ENCODE assay signal across 9 cellular contexts in genomic region chr1:25744140-25744581, GRCh38. TPM values are rescaled to one million over a fixed set of nuclear protein-coding genes. Genes with fewer than 3 reads are reported as not detected.
DNase-seq lines count a peak whose midpoint lies in the region; ATAC-seq and TF ChIP-seq lines count a peak whose summit lies in the region.
"Had no signal": no experiment of that assay in that cellular context is flagged by ENCODE, and none has a peak within 500 bp of the region (broad histone marks: within the 10 kb centered on the region; RNA-seq: fewer than 3 reads in every experiment).

No MANE protein-coding gene starts in this region.

- H3K27ac Mint-ChIP-seq in naive thymus-derived CD4-positive, alpha-beta T cell: peak overlapping the region in 7 of 9 donors; percentile 66 to 90 (median 77)
- no peak overlapping the region for H3K27ac Mint-ChIP-seq in natural killer cell

- 28 to 39% methylated on average over 7 of the region's 8 CpGs for WGBS in esophagus squamous epithelium, 2 donors
- no CpG with 5 or more reads among the region's 8 CpGs for WGBS in neuronal stem cell (ENCODE audit: extremely low coverage in 2 of 2, insufficient read length in 2 of 2, insufficient replicate concordance in 1 of 2), 2 donors

- H3K9me3 Mint-ChIP-seq in naive thymus-derived CD4-positive, alpha-beta T cell: peaks cover 0 to 1% (median 0%) of the 10 kb centered on the region in 11 donors
- H3K9me3 Mint-ChIP-seq in natural killer cell: no peaks in the 10 kb centered on the region

- POLR2A ChIA-PET in Panc1 (lab: Charles Lee): interaction anchor here (0.6 kb wide), 1 partner anchor 14 kb away, joined by 5 read pairs; no protein-coding TSS in a partner anchor
- POLR2A ChIA-PET in naive thymus-derived CD4-positive, alpha-beta T cell (lab: Charles Lee): interaction anchor here (1.3 kb wide), 1 partner anchor 89 kb away, joined by 3 read pairs; no protein-coding TSS in a partner anchor

- H3K14ac ChIP-seq in neuronal stem cell (ENCODE audit: low read length): no peak overlapping the region

- TF ChIP-seq POLR2A in esophagus squamous epithelium (IDR thresholded peaks at IDR 0.05): no peak
- TF ChIP-seq POLR2A in erythroblast (IDR thresholded peaks at IDR 0.05; ENCODE audit: low read length): no peak

- H2BK12ac ChIP-seq in neuronal stem cell (ENCODE audit: low read length): no peak overlapping the region

- H2BK15ac ChIP-seq in neuronal stem cell (ENCODE audit: low read length): no peak overlapping the region

- H3K4ac ChIP-seq in neuronal stem cell (ENCODE audit: low read length): no peak overlapping the region

- BruUV-seq in Panc1 (replicated peaks; lab: Mats Ljungman, UMichigan): no TSS peak

- H3K79me1 ChIP-seq in neuronal stem cell (ENCODE audit: low read depth, low read length): no peaks in the 10 kb centered on the region

- H3K36me3 Mint-ChIP-seq in naive thymus-derived CD4-positive, alpha-beta T cell: peaks cover 0 to 18% (median 8%) of the 10 kb centered on the region in 5 donors
- H3K36me3 Mint-ChIP-seq in natural killer cell: no peaks in the 10 kb centered on the region

- peaks cover 0 to 70% (median 55%) of the 10 kb centered on the region in 7 donors for H3K4me1 Mint-ChIP-seq in naive thymus-derived CD4-positive, alpha-beta T cell
- no peaks in the 10 kb centered on the region for H3K4me1 Mint-ChIP-seq in natural killer cell

- CTCF ChIA-PET in Panc1 (lab: Charles Lee): no interaction called here
- CTCF ChIA-PET in naive thymus-derived CD4-positive, alpha-beta T cell (lab: Charles Lee): interaction anchor here (0.6 kb wide), 2 partner anchors 79 to 222 kb away, joined by 3 read pairs; no protein-coding TSS in a partner anchor

- H3K23ac ChIP-seq in neuronal stem cell (ENCODE audit: low read depth, low read length, poor library complexity): no peak overlapping the region

- peak; percentile 88 for ATAC-seq in Panc1
- ATAC-seq in naive thymus-derived CD4-positive, alpha-beta T cell: no peak
- no peak for ATAC-seq in GM21447 (IDR thresholded peaks at IDR 0.05; ENCODE audit: unreplicated experiment)
- no peak for ATAC-seq in natural killer cell

- no peak overlapping the region for H4K91ac ChIP-seq in neuronal stem cell (ENCODE audit: low read depth, low read length, poor library complexity)

- peaks cover 5% of the 10 kb centered on the region for H3K4me1 ChIP-seq in Panc1 (ENCODE audit: control insufficient read depth, insufficient read depth, low read length)
- H3K4me1 ChIP-seq in esophagus squamous epithelium: peaks cover 19 to 72% (median 49%) of the 10 kb centered on the region in 3 donors
- peaks cover 0 to 16% of the 10 kb centered on the region in 2 donors for H3K4me1 ChIP-seq in naive thymus-derived CD4-positive, alpha-beta T cell (ENCODE audit: control insufficient read depth in 2 of 2, insufficient read depth in 2 of 2, low read length in 2 of 2)
- peaks cover 15 to 21% of the 10 kb centered on the region in 2 donors for H3K4me1 ChIP-seq in neuronal stem cell (ENCODE audit: control insufficient read depth in 2 of 2, insufficient read depth in 1 of 2, low read depth in 1 of 2, low read length in 2 of 2)
- H3K4me1 ChIP-seq: SJSA1 had no signal

- no peak overlapping the region for H3K18ac ChIP-seq in neuronal stem cell (ENCODE audit: low read length)

- in situ Hi-C loops in Panc1 (cut with HindIII; ENCODE audit: low pct_unique_long_range_greater_than_20kb, low sequenced_read_pairs): no loop called here

- no peak overlapping the region for H2BK120ac ChIP-seq in neuronal stem cell (ENCODE audit: low read depth, low read length)

- H3K27ac ChIP-seq in Panc1 (ENCODE audit: low read length) (no peak overlapping the region), esophagus squamous epithelium (peak overlapping the region; percentile 56 to 92 (median 82)), neuronal stem cell (replicated peaks; ENCODE audit: low read length) (no peak overlapping the region)
- H3K27ac ChIP-seq in naive thymus-derived CD4-positive, alpha-beta T cell (ENCODE audit: low read depth, low read length): peak overlapping the region; percentile 30
- H3K27ac ChIP-seq: SJSA1 had no signal

- no peaks in the 10 kb centered on the region; the same call in 1 of the 2 replicates for H3K27me3 ChIP-seq in Panc1 (ENCODE audit: control insufficient read depth, insufficient read depth, low read length)
- no peaks in the 10 kb centered on the region for H3K27me3 ChIP-seq in esophagus squamous epithelium
- no peaks in the 10 kb centered on the region for H3K27me3 ChIP-seq in naive thymus-derived CD4-positive, alpha-beta T cell (ENCODE audit: control insufficient read depth in 2 of 2, insufficient read depth in 2 of 2, low read length in 2 of 2)
- H3K27me3 ChIP-seq in neuronal stem cell (ENCODE audit: control insufficient read depth in 3 of 3, insufficient read depth in 3 of 3, low read depth in 1 of 3, low read length in 3 of 3): no peaks in the 10 kb centered on the region
- H3K27me3 ChIP-seq: SJSA1 had no signal

- no peak overlapping the region for H4K8ac ChIP-seq in neuronal stem cell (ENCODE audit: low read depth, low read length)

- H3K4me3 ChIP-seq in Panc1 (ENCODE audit: low read depth in 2 of 2, low read length in 2 of 2) (no peak overlapping the region), esophagus squamous epithelium (no peak overlapping the region), neuronal stem cell (ENCODE audit: low read length in 2 of 2) (no peak overlapping the region)
- no peak overlapping the region for H3K4me3 ChIP-seq in naive thymus-derived CD4-positive, alpha-beta T cell (ENCODE audit: low read length)
- H3K4me3 ChIP-seq: SJSA1 had no signal

- peak; percentile 48 for DNase-seq in GM04504 (ENCODE audit: low read depth)
- peak; percentile 10 for DNase-seq in Panc1 (ENCODE audit: low read depth, low spot score)
- no peak for DNase-seq in esophagus squamous epithelium (lab: John Stamatoyannopoulos, UW)
- no peak for DNase-seq in naive thymus-derived CD4-positive, alpha-beta T cell
- no peak for DNase-seq in neuronal stem cell (ENCODE audit: low spot score)
- no peak for DNase-seq in erythroblast (lab: John Stamatoyannopoulos, UW)
- no peak for DNase-seq in natural killer cell

- H3K9ac ChIP-seq in neuronal stem cell (ENCODE audit: low read depth, low read length, poor library complexity): no peak overlapping the region

- H2AK5ac ChIP-seq in neuronal stem cell (ENCODE audit: low read depth, low read length): no peak overlapping the region

- H3K36me3 ChIP-seq in Panc1 (ENCODE audit: control insufficient read depth, insufficient read depth, low read length) (no peaks in the 10 kb centered on the region), esophagus squamous epithelium (no peaks in the 10 kb centered on the region), neuronal stem cell (replicated peaks in 1 of 2; ENCODE audit: control insufficient read depth in 2 of 2, insufficient read depth in 2 of 2, low read length in 2 of 2) (no peaks in the 10 kb centered on the region)
- H3K36me3 ChIP-seq in naive thymus-derived CD4-positive, alpha-beta T cell (ENCODE audit: control insufficient read depth in 2 of 3, insufficient read depth in 3 of 3, low read length in 3 of 3): peaks cover 0 to 37% (median 7%) of the 10 kb centered on the region in 3 experiments
- H3K36me3 ChIP-seq: SJSA1 had no signal

- intact Hi-C loops in Panc1 (cut with micrococcal nuclease; ENCODE audit: unreplicated experiment): no loop called here
- intact Hi-C loops in esophagus squamous epithelium (cut with DNase I): no loop called here
- intact Hi-C loops in naive thymus-derived CD4-positive, alpha-beta T cell (cut with micrococcal nuclease): no loop called here
- intact Hi-C loops in natural killer cell (cut with micrococcal nuclease): no loop called here

- H2AFZ ChIP-seq in neuronal stem cell (ENCODE audit: low read length): no peak overlapping the region

- no peak overlapping the region for H2BK5ac ChIP-seq in neuronal stem cell (ENCODE audit: low read length)

- H3K27me3 Mint-ChIP-seq in naive thymus-derived CD4-positive, alpha-beta T cell: peaks cover 0 to 24% (median 0%) of the 10 kb centered on the region in 5 donors
- peaks cover 0 to 8% of the 10 kb centered on the region in 2 donors for H3K27me3 Mint-ChIP-seq in natural killer cell (ENCODE audit: low read depth in 2 of 2)

- TF ChIP-seq CTCF in Panc1 (IDR thresholded peaks at IDR 0.05) (no peak; the same call in 1 of the 2 replicates), esophagus squamous epithelium (IDR thresholded peaks at IDR 0.05) (peak in 5 of 6 experiments; percentile 34 to 59 (median 49)), natural killer cell (IDR thresholded peaks at IDR 0.05) (no peak)

- no peak overlapping the region for H3K4me2 ChIP-seq in neuronal stem cell (ENCODE audit: insufficient read depth, low read length, poor library complexity, severe bottlenecking)

- no peak overlapping the region for H3K4me3 Mint-ChIP-seq in naive thymus-derived CD4-positive, alpha-beta T cell
- H3K4me3 Mint-ChIP-seq in natural killer cell: no peak overlapping the region

- H3K9me3 ChIP-seq in Panc1 (ENCODE audit: control insufficient read depth, insufficient read depth, low read depth, low read length): no peaks in the 10 kb centered on the region
- no peaks in the 10 kb centered on the region for H3K9me3 ChIP-seq in esophagus squamous epithelium
- H3K9me3 ChIP-seq in naive thymus-derived CD4-positive, alpha-beta T cell (ENCODE audit: control insufficient read depth in 2 of 3, low read length in 3 of 3): no peaks in the 10 kb centered on the region
- no peaks in the 10 kb centered on the region for H3K9me3 ChIP-seq in neuronal stem cell (replicated peaks in 1 of 2; ENCODE audit: control insufficient read depth in 2 of 2, insufficient read depth in 1 of 2, low read depth in 1 of 2, low read length in 2 of 2)
- H3K9me3 ChIP-seq: SJSA1 had no signal

RNA-seq across cellular contexts. Expression of gene SELENON, which starts 55.8 kb away (rescaled TPM):
- total RNA-seq in Panc1 (2021; ENCODE audit: unreplicated experiment): 57.2 TPM
- 66.2 TPM for polyA plus RNA-seq in Panc1 (2012; ENCODE audit: insufficient read length)
- 10 to 100 TPM; 19.7 to 34.5 (median 24.5) TPM for total RNA-seq in esophagus squamous epithelium
- 10 to 100 TPM; 11.9 to 27.7 (median 25.8) TPM for total RNA-seq in naive thymus-derived CD4-positive, alpha-beta T cell
- 1 to 10 TPM; 2.6 to 5.6 TPM for polyA plus RNA-seq in naive thymus-derived CD4-positive, alpha-beta T cell
- polyA plus RNA-seq in neuronal stem cell (2013, experiment 1 of 2): 92.8 TPM
- polyA plus RNA-seq in neuronal stem cell (2013, experiment 2 of 2): 91.3 TPM
- 10 to 100 TPM in 2 of 3 donors, 1 to 10 TPM in 1; 9.7 to 16.4 (median 11.1) TPM for total RNA-seq in natural killer cell

Comparison
In these comparisons a context has a peak if more than half of its experiments do, and no peak if none do; other contexts are left out.
1. DNase-seq: peak in GM04504 (single experiment) and Panc1 (single experiment); none in esophagus squamous epithelium (single experiment), naive thymus-derived CD4-positive, alpha-beta T cell (0 of 9), neuronal stem cell (single experiment), erythroblast (0 of 2) and natural killer cell (single experiment).
2. H3K27ac ChIP-seq: peak in esophagus squamous epithelium (4 of 4) and naive thymus-derived CD4-positive, alpha-beta T cell (single experiment); none in Panc1 (single experiment) and neuronal stem cell (single experiment).
3. CTCF ChIP-seq: peak in esophagus squamous epithelium (5 of 6); none in Panc1 (single experiment) and natural killer cell (single experiment).
4. H3K27ac Mint-ChIP-seq: peak in naive thymus-derived CD4-positive, alpha-beta T cell (7 of 9); none in natural killer cell (0 of 2).